In the genomic region with DNA sequence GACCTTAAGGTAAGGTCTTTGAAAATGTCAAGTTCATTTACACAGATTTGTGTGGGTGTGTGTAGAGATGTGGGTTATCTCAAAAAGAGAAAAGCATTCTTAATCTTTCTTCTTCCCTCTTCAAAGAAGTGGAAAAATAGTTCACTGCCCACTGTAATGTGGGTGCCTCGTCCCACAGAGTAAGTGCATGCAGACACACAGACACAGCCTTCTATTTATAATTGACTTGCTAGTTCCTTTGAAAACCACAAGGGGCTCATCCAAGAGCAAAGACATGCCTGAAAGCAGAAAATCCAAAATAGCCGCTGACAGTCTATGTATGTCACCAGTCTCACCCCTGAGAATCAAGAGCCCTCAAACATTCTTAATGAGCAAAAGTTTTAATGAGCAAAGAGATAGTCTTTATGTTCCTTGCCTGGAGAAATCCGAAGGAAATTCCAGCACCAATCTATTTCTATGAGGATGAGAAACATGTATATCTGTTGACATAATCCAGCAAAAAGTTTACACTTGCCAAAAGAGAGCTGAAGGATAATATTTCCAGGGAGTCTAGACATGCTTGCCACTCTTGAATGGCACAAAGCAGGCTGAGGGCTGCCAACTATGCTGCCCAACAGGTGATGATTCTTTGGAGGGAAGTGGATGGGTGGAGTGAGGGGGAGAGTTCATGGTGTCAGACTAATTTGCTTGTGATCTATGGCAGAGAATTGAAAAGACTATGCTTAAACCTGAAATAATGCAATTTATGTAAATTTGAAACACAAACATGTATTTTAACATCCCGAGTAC, we compare ENCODE assay signal across 9 cellular contexts.
DNase-seq lines count a peak whose midpoint lies in the region; ATAC-seq and TF ChIP-seq lines count a peak whose summit lies in the region.
"Had no signal": no experiment of that assay in that cellular context is flagged by ENCODE, and none has a peak within 500 bp of the region (broad histone marks: within the 10 kb centered on the region; RNA-seq: fewer than 3 reads in every experiment).

No MANE protein-coding gene starts in this region.

- peaks cover 46% of the 10 kb centered on the region for H3K4me1 Mint-ChIP-seq in activated naive CD8-positive, alpha-beta T cell treated with anti-CD3 and anti-CD28 coated beads, Interleukin-2, amount 50 U/mL, for 24 hours

- intact Hi-C loops in left lung (cut with DNase I): loop anchor here in 1 of 2 donors (10.0 kb wide), 1 partner anchor 93 kb away; the partner anchor contains the start of gene ACVR1
- intact Hi-C loops in colonic mucosa (cut with DNase I): no loop called here

- H3K27ac ChIP-seq in left lung: no peak overlapping the region
- no peak overlapping the region for H3K27ac ChIP-seq in colonic mucosa

- H3K9me3 Mint-ChIP-seq in activated naive CD8-positive, alpha-beta T cell treated with anti-CD3 and anti-CD28 coated beads, Interleukin-2, amount 50 U/mL, for 24 hours: no peaks in the 10 kb centered on the region

- H3K9me3 ChIP-seq in left lung: no peaks in the 10 kb centered on the region
- no peaks in the 10 kb centered on the region for H3K9me3 ChIP-seq in colonic mucosa

- TF ChIP-seq CTCF in AG10803 (conservative IDR thresholded peaks at IDR 0.05; ENCODE audit: low read length): peak; percentile 42
- TF ChIP-seq CTCF in left lung (IDR thresholded peaks at IDR 0.05): no peak
- TF ChIP-seq CTCF in colonic mucosa (IDR thresholded peaks at IDR 0.05): no peak

- H3K27ac Mint-ChIP-seq in activated naive CD8-positive, alpha-beta T cell treated with anti-CD3 and anti-CD28 coated beads, Interleukin-2, amount 50 U/mL, for 24 hours: peak overlapping the region; percentile 52

- H3K4me1 ChIP-seq in left lung (peaks cover 15 to 24% of the 10 kb centered on the region in 2 donors), colonic mucosa (no peaks in the 10 kb centered on the region)

- CTCF ChIA-PET in HEK293T (lab: Yijun Ruan, JAX): no interaction called here

- H3K4me3 ChIP-seq in AG10803 (ENCODE audit: low read length): no peak overlapping the region
- H3K4me3 ChIP-seq in left lung: no peak overlapping the region
- no peak overlapping the region for H3K4me3 ChIP-seq in colonic mucosa

- H3K36me3 Mint-ChIP-seq in activated naive CD8-positive, alpha-beta T cell treated with anti-CD3 and anti-CD28 coated beads, Interleukin-2, amount 50 U/mL, for 24 hours (ENCODE audit: low read depth): peaks cover 6% of the 10 kb centered on the region

- POLR2A ChIA-PET in HEK293T (lab: Yijun Ruan, JAX): no interaction called here

- H3K27me3 ChIP-seq in left lung (no peaks in the 10 kb centered on the region), colonic mucosa (no peaks in the 10 kb centered on the region)

- peak overlapping the region; percentile 39 for H3K4me3 Mint-ChIP-seq in activated naive CD8-positive, alpha-beta T cell treated with anti-CD3 and anti-CD28 coated beads, Interleukin-2, amount 50 U/mL, for 24 hours

- H3K27me3 Mint-ChIP-seq in activated naive CD8-positive, alpha-beta T cell treated with anti-CD3 and anti-CD28 coated beads, Interleukin-2, amount 50 U/mL, for 24 hours: no peaks in the 10 kb centered on the region

- peaks cover 0 to 15% of the 10 kb centered on the region in 2 donors for H3K36me3 ChIP-seq in left lung
- no peaks in the 10 kb centered on the region for H3K36me3 ChIP-seq in colonic mucosa

- H3K9ac ChIP-seq in colonic mucosa (ENCODE audit: low read depth in 2 of 2, low read length in 2 of 2): no peak overlapping the region

- ATAC-seq in activated naive CD8-positive, alpha-beta T cell treated with anti-CD3 and anti-CD28 coated beads, Interleukin-2, amount 50 U/mL, for 24 hours: peak; percentile 83
- ATAC-seq in left lung: peak; percentile 10
- ATAC-seq in GM19452 (IDR thresholded peaks at IDR 0.05; ENCODE audit: unreplicated experiment): no peak
- ATAC-seq in HG02870 (IDR thresholded peaks at IDR 0.05; ENCODE audit: unreplicated experiment): no peak

- DNase-seq in AG10803 (ENCODE audit: low read depth): no peak
- peak; percentile 20 for DNase-seq in HEK293T (ENCODE audit: extremely low spot score)
- DNase-seq in activated naive CD8-positive, alpha-beta T cell treated with anti-CD3 and anti-CD28 coated beads, Interleukin-2, amount 50 U/mL, for 24 hours: no peak
- no peak for DNase-seq in left lung
- no peak for DNase-seq in colonic mucosa
- no peak for DNase-seq in NCI-H1436 (lab: John Stamatoyannopoulos, UW)
- DNase-seq: NCI-H524 treated with DMSO at 0.1 percent for 48 hours had no signal

TF ChIP-seq in HEK293T, 16 proteins besides CTCF, POLR2A, EP300 and RAD21:
- TF ChIP-seq ARNT (IDR thresholded peaks at IDR 0.05) (no peak), TARDBP (IDR thresholded peaks at IDR 0.05) (no peak), NFRKB (IDR thresholded peaks at IDR 0.05) (no peak), LEF1 (IDR thresholded peaks at IDR 0.05; ENCODE audit: borderline replicate concordance) (no peak), SP1 (IDR thresholded peaks at IDR 0.05) (no peak), FOXK2 (IDR thresholded peaks at IDR 0.05) (no peak), HDGF (IDR thresholded peaks at IDR 0.05; ENCODE audit: borderline replicate concordance) (no peak), CTBP1 (IDR thresholded peaks at IDR 0.05; ENCODE audit: borderline replicate concordance) (no peak), FOXM1 (IDR thresholded peaks at IDR 0.05; ENCODE audit: borderline replicate concordance) (no peak), L3MBTL2 (conservative IDR thresholded peaks at IDR 0.05) (no peak), FOXA1 (IDR thresholded peaks at IDR 0.05) (no peak), SUZ12 (IDR thresholded peaks at IDR 0.05) (no peak)
- TF ChIP-seq, protein P1, sequence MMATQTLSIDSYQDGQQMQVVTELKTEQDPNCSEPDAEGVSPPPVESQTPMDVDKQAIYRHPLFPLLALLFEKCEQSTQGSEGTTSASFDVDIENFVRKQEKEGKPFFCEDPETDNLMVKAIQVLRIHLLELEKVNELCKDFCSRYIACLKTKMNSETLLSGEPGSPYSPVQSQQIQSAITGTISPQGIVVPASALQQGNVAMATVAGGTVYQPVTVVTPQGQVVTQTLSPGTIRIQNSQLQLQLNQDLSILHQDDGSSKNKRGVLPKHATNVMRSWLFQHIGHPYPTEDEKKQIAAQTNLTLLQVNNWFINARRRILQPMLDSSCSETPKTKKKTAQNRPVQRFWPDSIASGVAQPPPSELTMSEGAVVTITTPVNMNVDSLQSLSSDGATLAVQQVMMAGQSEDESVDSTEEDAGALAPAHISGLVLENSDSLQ (IDR thresholded peaks at IDR 0.05): no peak

Comparison
In these comparisons a context has a peak if more than half of its experiments do, and no peak if none do; other contexts are left out.
1. ATAC-seq: peak in activated naive CD8-positive, alpha-beta T cell treated with anti-CD3 and anti-CD28 coated beads, Interleukin-2, amount 50 U/mL, for 24 hours (single experiment) and left lung (single experiment); none in GM19452 (single experiment) and HG02870 (single experiment).